ENCODE assay signal across 8 cellular contexts in the genomic region with DNA sequence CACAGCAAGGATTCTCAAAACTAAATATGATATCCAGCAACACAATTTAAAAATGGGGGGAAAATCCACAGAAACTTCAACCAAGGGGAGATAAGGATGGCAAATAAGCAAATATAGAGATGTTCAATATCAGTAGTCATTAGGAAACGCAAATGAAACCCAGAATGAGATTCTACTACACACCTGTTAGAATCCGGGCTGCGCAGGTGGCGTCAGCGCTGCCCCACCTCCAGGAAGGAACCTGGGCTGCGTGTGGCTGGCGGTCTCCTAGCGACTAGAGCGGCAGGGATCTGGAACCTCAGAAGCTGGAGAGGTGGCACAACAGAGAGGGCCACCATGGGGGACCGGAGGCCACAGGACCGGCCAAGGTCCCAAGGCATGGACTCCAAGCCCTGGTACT. TPM values are rescaled to one million over a fixed set of nuclear protein-coding genes. Genes with fewer than 3 reads are reported as not detected.
"Had no signal": no experiment of that assay in that cellular context is flagged by ENCODE, and none has a peak within 500 bp of the region (broad histone marks: within the 10 kb centered on the region; RNA-seq: fewer than 3 reads in every experiment).

FAM47B (plus strand) TSS at position 301 of the 400 bp plus-strand sequence; CDS start at position 337, 36 bp downstream.

- DNase-seq: IMR-90 had no signal

- H3K36me3 Mint-ChIP-seq: IgD-negative memory B cell had no signal

- H3K27me3 Mint-ChIP-seq: IgD-negative memory B cell had no signal

- H3K4me3 ChIP-seq: K562 had no signal

- H3K27ac ChIP-seq: HL-60 had no signal

- FAIRE-seq: HepG2, HTR-8/SVneo, K562 had no signal

- H3K4me1 Mint-ChIP-seq: IgD-negative memory B cell had no signal

- H3K4me3 Mint-ChIP-seq: IgD-negative memory B cell had no signal

RNA-seq across cellular contexts. Expression of gene FAM47B, which starts in this region (rescaled TPM):
- total RNA-seq: HepG2, HT-29, HT1080, IMR-90, K562 had no signal
- polyA plus RNA-seq: HepG2, IgD-negative memory B cell, IMR-90, K562 had no signal
